ENCODE assay signal across 15 cellular contexts in genomic region chr17:21814776-21815175, GRCh38.
"Had no signal": no experiment of that assay in that cellular context is flagged by ENCODE, and none has a peak within 500 bp of the region (broad histone marks: within the 10 kb centered on the region; RNA-seq: fewer than 3 reads in every experiment).

No MANE protein-coding gene starts in this region.

- H3K27ac ChIP-seq: adrenal gland, hepatocyte, psoas muscle, testis, VCaP had no signal

- H3K4me3 ChIP-seq: adrenal gland, hepatocyte, psoas muscle, testis had no signal

- ATAC-seq: activated naive CD4-positive, alpha-beta T cell treated with anti-CD3 and anti-CD28 coated beads, Interleukin-2, amount 50 U/mL, for 72 hours; effector memory CD8-positive, alpha-beta T cell; psoas muscle; stimulated activated naive CD8-positive, alpha-beta T cell treated with anti-CD3 and anti-CD28 coated beads, Interleukin-15, amount 100 ng/mL, for 72 hours; T-helper 17 cell had no signal

- H3K4me1 ChIP-seq: adrenal gland, psoas muscle, testis had no signal

- H3K4me3 Mint-ChIP-seq: effector memory CD8-positive, alpha-beta T cell; nephron; stimulated activated naive CD8-positive, alpha-beta T cell treated with anti-CD3 and anti-CD28 coated beads, Interleukin-15, amount 100 ng/mL, for 72 hours; T-helper 17 cell; type B pancreatic cell had no signal

- DNase-seq: activated CD4-positive, CD25-positive, alpha-beta regulatory T cell treated with anti-CD3 and anti-CD28 coated beads, Interleukin-2, amount 50 U/mL, for 72 hours; activated gamma-delta T cell; adrenal gland; effector memory CD8-positive, alpha-beta T cell; mesendoderm; stimulated activated CD4-positive, alpha-beta T cell treated with anti-CD3 and anti-CD28 coated beads, Interleukin-2, amount 100 ng/mL, for 24 hours; stimulated activated naive CD8-positive, alpha-beta T cell treated with anti-CD3 and anti-CD28 coated beads, Interleukin-15, amount 100 ng/mL, for 72 hours; T-helper 17 cell; testis had no signal

- H3K27me3 Mint-ChIP-seq: effector memory CD8-positive, alpha-beta T cell; stimulated activated naive CD8-positive, alpha-beta T cell treated with anti-CD3 and anti-CD28 coated beads, Interleukin-15, amount 100 ng/mL, for 72 hours; T-helper 17 cell; type B pancreatic cell had no signal

- H3K36me3 ChIP-seq: adrenal gland had no signal

- H3K9me3 ChIP-seq: adrenal gland, psoas muscle, testis had no signal

- H3K4me1 Mint-ChIP-seq: nephron; stimulated activated naive CD8-positive, alpha-beta T cell treated with anti-CD3 and anti-CD28 coated beads, Interleukin-15, amount 100 ng/mL, for 72 hours; T-helper 17 cell had no signal

- H3K27me3 ChIP-seq: adrenal gland, hepatocyte, testis had no signal

- H3K27ac Mint-ChIP-seq: activated naive CD4-positive, alpha-beta T cell treated with anti-CD3 and anti-CD28 coated beads, Interleukin-2, amount 50 U/mL, for 72 hours; effector memory CD8-positive, alpha-beta T cell; nephron; stimulated activated naive CD8-positive, alpha-beta T cell treated with anti-CD3 and anti-CD28 coated beads, Interleukin-15, amount 100 ng/mL, for 72 hours; T-helper 17 cell; type B pancreatic cell had no signal

- H3K36me3 Mint-ChIP-seq: activated naive CD4-positive, alpha-beta T cell treated with anti-CD3 and anti-CD28 coated beads, Interleukin-2, amount 50 U/mL, for 72 hours; type B pancreatic cell had no signal
